18 cellular contexts compared by ENCODE assay signal in the genomic region with DNA sequence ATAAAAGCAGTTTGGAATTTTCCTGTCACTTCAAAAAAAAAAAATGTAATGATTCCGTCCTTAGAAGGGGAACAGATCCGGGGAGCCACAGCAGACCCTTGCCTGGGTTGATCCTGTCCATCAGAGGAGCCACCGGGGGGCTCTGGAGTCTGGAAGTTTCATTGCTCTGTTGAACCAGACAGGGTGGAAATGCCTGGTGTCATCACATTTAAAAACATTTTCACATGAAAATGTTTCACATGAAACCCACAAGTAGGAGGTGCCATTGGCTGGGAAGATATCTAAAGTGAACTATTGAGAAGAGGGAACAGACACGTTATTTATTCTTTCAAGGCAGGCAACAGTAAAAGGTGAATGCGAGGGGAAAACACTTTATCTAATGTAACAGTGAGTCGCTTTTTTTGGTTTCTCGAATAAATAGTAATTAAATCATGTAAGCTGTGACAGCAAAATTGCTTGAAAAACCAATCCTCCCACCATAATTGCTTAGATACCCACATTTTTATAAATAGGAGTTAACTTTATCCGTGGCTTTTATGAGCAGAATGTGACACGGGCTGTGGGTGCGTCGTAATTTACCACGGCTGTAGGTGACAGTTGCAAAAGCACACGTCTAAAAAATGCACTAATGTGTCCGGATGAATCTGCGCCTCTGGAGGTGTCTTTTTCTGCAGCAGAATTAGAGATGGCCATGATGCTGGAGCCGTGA.
DNase-seq lines count a peak whose midpoint lies in the region; ATAC-seq and TF ChIP-seq lines count a peak whose summit lies in the region.
"Had no signal": no experiment of that assay in that cellular context is flagged by ENCODE, and none has a peak within 500 bp of the region (broad histone marks: within the 10 kb centered on the region; RNA-seq: fewer than 3 reads in every experiment).

No MANE protein-coding gene starts in this region.

- TF ChIP-seq RAD21 in SK-N-SH (IDR thresholded peaks at IDR 0.05; ENCODE audit: low read length) = peak; percentile 18; the same call in 1 of the 2 replicates

- ATAC-seq in SK-N-SH treated with all-trans-retinoic acid at 6 μM for 48 hours = no peak
- no peak for ATAC-seq in GM18861 (IDR thresholded peaks at IDR 0.05; ENCODE audit: unreplicated experiment)
- ATAC-seq: effector memory CD8-positive, alpha-beta T cell had no signal

- no peak overlapping the region for H3K4me3 ChIP-seq in SK-N-SH (ENCODE audit: low read depth in 2 of 2, low read length in 1 of 2)
- H3K4me3 ChIP-seq: HAP-1, MG63, spleen, vagina had no signal

- CTCF ChIA-PET in SK-N-SH (lab: Yijun Ruan, JAX) = interaction anchor here (1.6 kb wide), 1 partner anchor 14 kb away, joined by 3 read pairs; no protein-coding TSS in a partner anchor

- H3K9me3 ChIP-seq in SK-N-SH = no peaks in the 10 kb centered on the region
- H3K9me3 ChIP-seq: HAP-1, MG63, vagina had no signal

- no peaks in the 10 kb centered on the region for H3K36me3 ChIP-seq in SK-N-SH (replicated peaks in 1 of 2; ENCODE audit: control insufficient read depth in 1 of 2, insufficient read depth in 2 of 2, low read length in 1 of 2)
- H3K36me3 ChIP-seq: HAP-1, MG63, spleen, vagina had no signal

- no peak overlapping the region for H3K4me2 ChIP-seq in SK-N-SH

- H2AFZ ChIP-seq in SK-N-SH (ENCODE audit: low read depth) = no peak overlapping the region

- no peaks in the 10 kb centered on the region for H3K27me3 ChIP-seq in SK-N-SH (ENCODE audit: insufficient read depth)
- H3K27me3 ChIP-seq: vagina had no signal

- no peaks in the 10 kb centered on the region for H3K4me1 ChIP-seq in SK-N-SH (ENCODE audit: control insufficient read depth in 1 of 2, insufficient read depth in 2 of 2, low read depth in 1 of 2, low read length in 1 of 2)
- H3K4me1 ChIP-seq: HAP-1, spleen, vagina had no signal

- DNase-seq in SK-N-SH = no peak
- DNase-seq in iris pigment epithelial cell (ENCODE audit: low read depth) = peak; percentile 4
- peak; percentile 17 for DNase-seq in posterior vena cava (ENCODE audit: low spot score)
- no peak for DNase-seq in iPS-NIHi11 (ENCODE audit: low spot score)
- DNase-seq in hepatic stellate cell (ENCODE audit: low spot score) = no peak
- DNase-seq: activated naive CD4-positive, alpha-beta T cell treated with anti-CD3 and anti-CD28 coated beads for 36 hours; effector memory CD8-positive, alpha-beta T cell; GDM1; IMR-90; MG63; nephron progenitor cell had no signal

- TF ChIP-seq CTCF in SK-N-SH (IDR thresholded peaks at IDR 0.05) (no peak), VCaP (conservative IDR thresholded peaks at IDR 0.05) (peak; percentile 62)

- 48% methylated on average over 16 of the region's 16 CpGs for WGBS in SK-N-SH (ENCODE audit: low lambda C conversion rate)

- H4K20me1 ChIP-seq in SK-N-SH (ENCODE audit: insufficient read depth) = no peaks in the 10 kb centered on the region

- intact Hi-C loops in posterior vena cava (cut with DNase I) = no loop called here

- no peak overlapping the region for H3K27ac ChIP-seq in SK-N-SH (ENCODE audit: low read depth in 2 of 2, low read length in 1 of 2)
- H3K27ac ChIP-seq in VCaP = no peak overlapping the region
- H3K27ac ChIP-seq: RWPE1, spleen, vagina had no signal

- H3K9me2 ChIP-seq in SK-N-SH = no peaks in the 10 kb centered on the region

- no peaks in the 10 kb centered on the region for H3F3A ChIP-seq in SK-N-SH (replicated peaks; ENCODE audit: insufficient read depth)

- POLR2A ChIA-PET in SK-N-SH (lab: Yijun Ruan, JAX) = no interaction called here

- no peak for TF ChIP-seq EP300 in SK-N-SH (IDR thresholded peaks at IDR 0.05; ENCODE audit: borderline replicate concordance in 1 of 2, low read depth in 1 of 2, low read length in 1 of 2)

- H3K79me2 ChIP-seq in SK-N-SH (ENCODE audit: insufficient read depth) = no peaks in the 10 kb centered on the region

- no peak overlapping the region for H3K9ac ChIP-seq in SK-N-SH

TF ChIP-seq in SK-N-SH, 30 proteins besides CTCF, POLR2A, EP300 and RAD21 (continues in another document):
- no peak for TF ChIP-seq NRF1 (IDR thresholded peaks at IDR 0.05; ENCODE audit: low read depth, low read length)
- no peak for TF ChIP-seq REST (IDR thresholded peaks at IDR 0.05; ENCODE audit: low read depth, low read length)
- no peak for TF ChIP-seq USF1 (IDR thresholded peaks at IDR 0.05; ENCODE audit: borderline replicate concordance, low read depth)
- no peak for TF ChIP-seq MEF2A (IDR thresholded peaks at IDR 0.05; ENCODE audit: borderline replicate concordance, low read depth)
- TF ChIP-seq NFIC (IDR thresholded peaks at IDR 0.05; ENCODE audit: borderline replicate concordance) = no peak
- TF ChIP-seq FOXM1 (IDR thresholded peaks at IDR 0.05; ENCODE audit: low read depth) = no peak

TF ChIP-seq in SK-N-SH treated with all-trans-retinoic acid at 6 μM for 48 hours, 23 proteins besides CTCF, POLR2A, EP300 and RAD21:
- no peak for TF ChIP-seq TSHZ2 (CRISPR knock-in tag; IDR thresholded peaks at IDR 0.05)
- TF ChIP-seq CSDC2 (CRISPR knock-in tag; IDR thresholded peaks at IDR 0.05) = no peak
- no peak for TF ChIP-seq ZFP3 (CRISPR knock-in tag; IDR thresholded peaks at IDR 0.05)
- TF ChIP-seq ZNF70 (CRISPR knock-in tag; IDR thresholded peaks at IDR 0.05) = no peak
- TF ChIP-seq ZC3H10 (CRISPR knock-in tag; IDR thresholded peaks at IDR 0.05) = no peak
- TF ChIP-seq ZFP30 (CRISPR knock-in tag; IDR thresholded peaks at IDR 0.05) = no peak
- no peak for TF ChIP-seq ZNF8 (CRISPR knock-in tag; IDR thresholded peaks at IDR 0.05)
- TF ChIP-seq TOX (CRISPR knock-in tag; IDR thresholded peaks at IDR 0.05; ENCODE audit: borderline replicate concordance) = no peak
- TF ChIP-seq BACH2 (CRISPR knock-in tag; IDR thresholded peaks at IDR 0.05; ENCODE audit: borderline replicate concordance) = no peak
- TF ChIP-seq GLIS3 (CRISPR knock-in tag; IDR thresholded peaks at IDR 0.05) = no peak

Comparison
In these comparisons a context has a peak if more than half of its experiments do, and no peak if none do; other contexts are left out.
1. DNase-seq: peak in iris pigment epithelial cell (single experiment) and posterior vena cava (single experiment); none in SK-N-SH (single experiment), iPS-NIHi11 (single experiment) and hepatic stellate cell (single experiment).